24 cellular contexts compared by ENCODE assay signal in the genomic region with DNA sequence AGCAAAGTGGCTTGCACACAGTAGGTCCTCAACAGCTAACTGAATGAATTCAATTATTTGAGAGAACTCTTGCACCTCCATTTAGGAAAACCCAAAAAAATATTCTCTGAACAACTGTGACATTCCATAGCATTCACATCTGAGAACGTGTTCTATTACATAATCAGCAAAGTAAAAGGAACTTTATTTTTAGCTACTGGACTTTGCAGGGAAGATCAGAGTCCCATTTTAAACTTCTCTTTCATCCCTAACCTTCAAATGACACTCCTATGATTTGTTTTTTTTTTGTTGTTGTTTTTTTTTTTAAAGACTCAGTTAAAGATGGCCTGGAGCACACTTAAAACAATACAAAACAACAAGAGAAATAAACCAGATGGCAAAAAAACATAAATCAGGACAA. TPM values are rescaled to one million over a fixed set of nuclear protein-coding genes. Genes with fewer than 3 reads are reported as not detected.
A peak's percentile ranks its signal among the peaks of the same experiment; 100 is the strongest.
DNase-seq lines count a peak whose midpoint lies in the region; ATAC-seq, FAIRE-seq and TF ChIP-seq lines count a peak whose summit lies in the region.
"Had no signal": no experiment of that assay in that cellular context is flagged by ENCODE, and none has a peak within 500 bp of the region (broad histone marks: within the 10 kb centered on the region; RNA-seq: fewer than 3 reads in every experiment).

No MANE protein-coding gene starts in this region.

- in situ Hi-C loops in HepG2 (cut with HindIII; ENCODE audit: extremely low pct_ligation_motif_present, low pct_unique_long_range_greater_than_20kb): no loop called here

- no peak overlapping the region for H3K27ac Mint-ChIP-seq in activated naive CD4-positive, alpha-beta T cell treated with anti-CD3 and anti-CD28 coated beads, Interleukin-2, amount 50 U/mL, for 72 hours
- H3K27ac Mint-ChIP-seq: CD4-positive, alpha-beta T cell had no signal

- no peaks in the 10 kb centered on the region for H4K20me1 ChIP-seq in HepG2 (ENCODE audit: insufficient read depth, low read length)

- intact Hi-C loops in HepG2 (cut with micrococcal nuclease; ENCODE audit: unreplicated experiment): no loop called here
- intact Hi-C loops in kidney (cut with DNase I): no loop called here
- intact Hi-C loops in sigmoid colon (cut with DNase I): no loop called here

- no peak overlapping the region for H3K9ac ChIP-seq in liver (ENCODE audit: low read depth in 1 of 2, low read length in 2 of 2)
- no peak overlapping the region for H3K9ac ChIP-seq in HepG2 (ENCODE audit: insufficient read depth, low read depth, low read length)
- no peak overlapping the region for H3K9ac ChIP-seq in kidney (ENCODE audit: low read length in 2 of 2)

- TF ChIP-seq CTCF in liver (IDR thresholded peaks at IDR 0.05; ENCODE audit: low read depth, low read length, missing input control) (no peak), HepG2 (CRISPR knock-in tag; IDR thresholded peaks at IDR 0.05) (no peak), kidney (IDR thresholded peaks at IDR 0.05; ENCODE audit: borderline replicate concordance, extremely low read depth, insufficient read depth) (no peak), sigmoid colon (IDR thresholded peaks at IDR 0.05) (no peak)

- CTCF ChIA-PET in HepG2 (lab: Yijun Ruan, JAX; ENCODE audit: low intra/inter-chr PET ratio, low total read pairs): no interaction called here

- H3K4me2 ChIP-seq in HepG2 (ENCODE audit: low read depth, low read length): no peak overlapping the region
- H3K4me2 ChIP-seq: A549 had no signal

- TF ChIP-seq EP300 in HepG2 (IDR thresholded peaks at IDR 0.05; ENCODE audit: low read depth in 2 of 2, low read length in 2 of 2) (no peak), HepG2 (CRISPR knock-in tag; IDR thresholded peaks at IDR 0.05; ENCODE audit: borderline replicate concordance) (no peak), sigmoid colon (IDR thresholded peaks at IDR 0.05) (no peak)

- H3K79me2 ChIP-seq in HepG2 (ENCODE audit: insufficient read depth, low read length): no peaks in the 10 kb centered on the region

- peaks cover 0 to 4% of the 10 kb centered on the region in 2 donors for H3K9me3 Mint-ChIP-seq in activated naive CD4-positive, alpha-beta T cell treated with anti-CD3 and anti-CD28 coated beads, Interleukin-2, amount 50 U/mL, for 72 hours

- POLR2A ChIA-PET in HepG2 (lab: Yijun Ruan, JAX): no interaction called here

- ATAC-seq in HepG2: no peak
- ATAC-seq in HG02571 (IDR thresholded peaks at IDR 0.05; ENCODE audit: unreplicated experiment): no peak
- ATAC-seq in activated naive CD4-positive, alpha-beta T cell treated with anti-CD3 and anti-CD28 coated beads, Interleukin-2, amount 50 U/mL, for 72 hours: no peak
- no peak for ATAC-seq in HG03196 (IDR thresholded peaks at IDR 0.05; ENCODE audit: unreplicated experiment)
- ATAC-seq: A549 had no signal

- 10% methylated on average over 1 of the region's 1 CpG for WGBS in liver
- 0% methylated on average over 1 of the region's 1 CpG for WGBS in HepG2 (ENCODE audit: low lambda C conversion rate)
- WGBS in sigmoid colon, 2 donors: 44 to 84% methylated on average over 1 of the region's 1 CpG

- peaks cover 1 to 3% (median 2%) of the 10 kb centered on the region in 4 donors for H3K4me1 ChIP-seq in liver (ENCODE audit: control insufficient read depth in 4 of 4, insufficient read depth in 4 of 4, low read length in 3 of 4)
- H3K4me1 ChIP-seq in HepG2 (ENCODE audit: insufficient read depth, low read length): no peaks in the 10 kb centered on the region
- peaks cover 0 to 2% of the 10 kb centered on the region in 2 donors for H3K4me1 ChIP-seq in kidney (ENCODE audit: control insufficient read depth in 1 of 2, insufficient read depth in 1 of 2, low read depth in 1 of 2, low read length in 2 of 2)
- H3K4me1 ChIP-seq in sigmoid colon: peaks cover 0 to 25% (median 0%) of the 10 kb centered on the region in 4 donors
- H3K4me1 ChIP-seq: A549, Caco-2 had no signal

- no peak for TF ChIP-seq RAD21 in liver (IDR thresholded peaks at IDR 0.05)
- TF ChIP-seq RAD21 in HepG2 (CRISPR knock-in tag; IDR thresholded peaks at IDR 0.05): no peak

- FAIRE-seq in HepG2 (lab: Jason Lieb, UNC): no peak
- peak; percentile 80 for FAIRE-seq in kidney (lab: Jason Lieb, UNC)
- FAIRE-seq: HTR-8/SVneo had no signal

- no TSS peak for BruUV-seq in HepG2 (replicated peaks; lab: Mats Ljungman, UMichigan)

- H3K27me3 ChIP-seq in liver (ENCODE audit: control insufficient read depth in 4 of 4, insufficient read depth in 4 of 4, low read length in 3 of 4): no peaks in the 10 kb centered on the region
- H3K27me3 ChIP-seq in HepG2 (ENCODE audit: control insufficient read depth in 1 of 2, insufficient read depth in 2 of 2, low read length in 2 of 2): no peaks in the 10 kb centered on the region
- no peaks in the 10 kb centered on the region for H3K27me3 ChIP-seq in sigmoid colon
- H3K27me3 ChIP-seq: MG63 had no signal

- DNase-seq in HepG2 (ENCODE audit: low spot score) (no peak), kidney (no peak), sigmoid colon (no peak)
- DNase-seq in activated naive CD4-positive, alpha-beta T cell treated with anti-CD3 and anti-CD28 coated beads, Interleukin-2, amount 50 U/mL, for 72 hours (ENCODE audit: low spot score in 2 of 2): no peak
- DNase-seq: Caco-2; CD4-positive, alpha-beta T cell; DMS153; GDM1; HCEC 1CT; Kasumi-1; MG63; NCI-H1048; NCI-H1436; NCI-H1930; NCI-H226; NCI-H524; NCI-H82; OCI-M1 had no signal

- H3K36me3 ChIP-seq in liver (ENCODE audit: control insufficient read depth in 4 of 4, insufficient read depth in 3 of 4, low read depth in 1 of 4, low read length in 3 of 4) (no peaks in the 10 kb centered on the region), HepG2 (replicated peaks in 1 of 2; ENCODE audit: control insufficient read depth in 1 of 2, insufficient read depth in 2 of 2, low read length in 2 of 2) (no peaks in the 10 kb centered on the region), kidney (ENCODE audit: control insufficient read depth in 1 of 2, insufficient read depth in 2 of 2, low read length in 2 of 2) (no peaks in the 10 kb centered on the region), sigmoid colon (no peaks in the 10 kb centered on the region)
- H3K36me3 ChIP-seq: MG63 had no signal

- H3K9me3 ChIP-seq in liver (ENCODE audit: control insufficient read depth in 4 of 4, low read length in 3 of 4) (no peaks in the 10 kb centered on the region), HepG2 (ENCODE audit: low read length) (no peaks in the 10 kb centered on the region), kidney (ENCODE audit: control insufficient read depth in 1 of 2, low read length in 2 of 2) (no peaks in the 10 kb centered on the region), sigmoid colon (no peaks in the 10 kb centered on the region)
- H3K9me3 ChIP-seq: A549, Caco-2 had no signal

- H3K4me3 ChIP-seq in liver (ENCODE audit: low read depth in 1 of 3, low read length in 3 of 3) (no peak overlapping the region), HepG2 (replicated peaks in 1 of 3; ENCODE audit: insufficient read depth in 1 of 3, low read depth in 2 of 3, low read length in 3 of 3) (no peak overlapping the region), kidney (ENCODE audit: low read length in 2 of 2) (no peak overlapping the region), sigmoid colon (no peak overlapping the region)
- H3K4me3 ChIP-seq: A549, MG63 had no signal

- H2AFZ ChIP-seq in HepG2 (ENCODE audit: low read length): no peak overlapping the region

- TF ChIP-seq POLR2A in HepG2 (IDR thresholded peaks at IDR 0.05; ENCODE audit: insufficient read depth in 1 of 2, low read depth in 2 of 2, low read length in 2 of 2): no peak
- no peak for TF ChIP-seq POLR2A in sigmoid colon (IDR thresholded peaks at IDR 0.05)

- H3K27ac ChIP-seq in liver (ENCODE audit: low read depth in 1 of 2, low read length in 2 of 2): no peak overlapping the region
- H3K27ac ChIP-seq in HepG2 (ENCODE audit: extremely low read length, insufficient read depth, low read length): no peak overlapping the region
- no peak overlapping the region for H3K27ac ChIP-seq in kidney (ENCODE audit: low read depth in 2 of 2, low read length in 2 of 2)
- H3K27ac ChIP-seq in sigmoid colon: peak overlapping the region; percentile 22 to 61 (median 49)
- H3K27ac ChIP-seq: A549 had no signal

- peaks cover 0 to 11% of the 10 kb centered on the region in 2 donors for H3K36me3 Mint-ChIP-seq in activated naive CD4-positive, alpha-beta T cell treated with anti-CD3 and anti-CD28 coated beads, Interleukin-2, amount 50 U/mL, for 72 hours
- H3K36me3 Mint-ChIP-seq: IgD-negative memory B cell had no signal

TF ChIP-seq in liver, 16 proteins besides CTCF, POLR2A, EP300 and RAD21 (continues in another document):
- no peak for TF ChIP-seq HNF4G (IDR thresholded peaks at IDR 0.05)

RNA-seq across cellular contexts. Expression of a gene that starts 30.9 kb away (rescaled TPM):
- under 1 TPM; 0.14 to 0.59 TPM for total RNA-seq in liver
- polyA plus RNA-seq in liver: 1 to 10 TPM; 1.4 to 1.8 TPM
- total RNA-seq in HepG2 (2016; rRNA removed; fragmentation: Illumina TruSeq; extraction: Trizol): not detected in 2 replicates
- not detected in 2 replicates for total RNA-seq in HepG2 (2016; cell fraction: cytosol; rRNA removed; fragmentation: Illumina TruSeq; extraction: Trizol; ENCODE audit: low read depth)
- not detected in 2 replicates for total RNA-seq in HepG2 (2016; cell fraction: insoluble cytoplasmic fraction; rRNA removed; fragmentation: Illumina TruSeq; extraction: Trizol)
- total RNA-seq in HepG2 (2016; cell fraction: membrane; rRNA removed; fragmentation: Illumina TruSeq; extraction: Trizol): not detected in 2 replicates
- not detected in 2 replicates for total RNA-seq in HepG2 (2016; cell fraction: nucleus; rRNA removed; fragmentation: Illumina TruSeq; extraction: Trizol)
- not detected in 2 replicates for polyA plus RNA-seq in HepG2 (2011; rRNA removed)
- polyA plus RNA-seq in HepG2 (2011; cell fraction: cytosol; rRNA removed): 0.01 TPM in 1 of 2 replicates, not detected in the other
- not detected in 2 replicates for polyA plus RNA-seq in HepG2 (2011; cell fraction: nucleus; rRNA removed)
- not detected in 2 replicates for polyA plus RNA-seq in HepG2 (2012)
- polyA plus RNA-seq in HepG2 (2016; cell fraction: cytosol; fragmentation: Illumina TruSeq; extraction: Trizol; ENCODE audit: low read depth): not detected in 2 replicates
- not detected in 2 replicates for polyA plus RNA-seq in HepG2 (2016; cell fraction: insoluble cytoplasmic fraction; fragmentation: Illumina TruSeq; extraction: Trizol; ENCODE audit: low read depth)
- not detected in 2 replicates for polyA plus RNA-seq in HepG2 (2016; cell fraction: membrane; fragmentation: Illumina TruSeq; extraction: Trizol; ENCODE audit: low read depth)
- polyA plus RNA-seq in HepG2 (2016; cell fraction: nucleus; fragmentation: Illumina TruSeq; extraction: Trizol; ENCODE audit: insufficient read depth, low read depth): not detected in 2 replicates
- not detected in 2 replicates for polyA minus RNA-seq in HepG2 (2011; rRNA and poly(A)+ RNA removed; ENCODE audit: low replicate concordance)
- not detected in 2 replicates for polyA minus RNA-seq in HepG2 (2011; cell fraction: cytosol; rRNA and poly(A)+ RNA removed)
- not detected in 2 replicates for polyA minus RNA-seq in HepG2 (2011; cell fraction: nucleus; rRNA and poly(A)+ RNA removed)
- 43.1 TPM for total RNA-seq in kidney
- polyA plus RNA-seq in kidney (ENCODE audit: insufficient read depth, low read depth, low replicate concordance): 18.3 TPM
- total RNA-seq in sigmoid colon: 10 to 100 TPM; 11.8 to 26.0 (median 21.7) TPM
- polyA plus RNA-seq in sigmoid colon: 10 to 100 TPM in 2 of 3 donors, 1 to 10 TPM in 1; 3.7 to 24.6 (median 10.2) TPM
- under 1 TPM; 0.27 to 0.29 TPM for total RNA-seq in activated naive CD4-positive, alpha-beta T cell treated with anti-CD3 and anti-CD28 coated beads, Interleukin-2, amount 50 U/mL, for 72 hours
- polyA plus RNA-seq: A549, IgD-negative memory B cell had no signal

Comparison
In these comparisons a context has a peak if more than half of its experiments do, and no peak if none do; other contexts are left out.
1. H3K27ac ChIP-seq: peak in sigmoid colon (4 of 4); none in liver (0 of 2), HepG2 (single experiment) and kidney (0 of 2).
2. RNA of a gene that starts 30.9 kb away (total RNA-seq): 43.1 TPM in kidney (single experiment) and 11.8 to 26.0 TPM in sigmoid colon; 0.14 to 0.59 TPM in liver, 0.27 to 0.29 TPM in activated naive CD4-positive, alpha-beta T cell treated with anti-CD3 and anti-CD28 coated beads, Interleukin-2, amount 50 U/mL, for 72 hours and not detected in HepG2; every median in the first group is over 4 times any median in the second.